In genomic region chr13:44758595-44759221, GRCh38 we compare ENCODE assay signal across 10 cellular contexts.
DNase-seq lines count a peak whose midpoint lies in the region; ATAC-seq and TF ChIP-seq lines count a peak whose summit lies in the region.
"Had no signal": no experiment of that assay in that cellular context is flagged by ENCODE, and none has a peak within 500 bp of the region (broad histone marks: within the 10 kb centered on the region; RNA-seq: fewer than 3 reads in every experiment).

No MANE protein-coding gene starts in this region.

- H3K4me1 Mint-ChIP-seq in activated T-helper 1 cell treated with anti-CD3 and anti-CD28 coated beads, Interleukin-12 subunit alpha, Interleukin-12 subunit beta, Interleukin-2, Interleukin-4 antibody, amounts not matched to agents 30 ng/mL and 10 ng/mL and 1 ng/mL, durations not matched to agents 14 hours and 24 hours and 36 hours (ENCODE audit: low read depth) = peaks cover 31% of the 10 kb centered on the region
- H3K4me1 Mint-ChIP-seq in endothelial cell (ENCODE audit: unreplicated experiment) = peaks cover 6% of the 10 kb centered on the region

- TF ChIP-seq CTCF in A673 (conservative IDR thresholded peaks at IDR 0.05; ENCODE audit: low read depth, low read length) = no peak
- TF ChIP-seq CTCF in coronary artery (IDR thresholded peaks at IDR 0.05) = no peak
- no peak for TF ChIP-seq CTCF in endothelial cell (IDR thresholded peaks at IDR 0.05; ENCODE audit: unreplicated experiment)

- peaks cover 7% of the 10 kb centered on the region for H3K4me1 ChIP-seq in A673 (ENCODE audit: insufficient read depth, low read length, poor library complexity, severe bottlenecking)
- peaks cover 38% of the 10 kb centered on the region for H3K4me1 ChIP-seq in GM23248 (ENCODE audit: insufficient read depth)

- in situ Hi-C loops in GM23248 (cut with MboI) = no loop called here

- CTCF ChIA-PET in A673 (lab: Charles Lee) = no interaction called here

- H3K36me3 ChIP-seq in A673 (ENCODE audit: insufficient read depth, low read length, poor library complexity, severe bottlenecking) (no peaks in the 10 kb centered on the region), GM23248 (ENCODE audit: low read depth) (no peaks in the 10 kb centered on the region)
- H3K36me3 ChIP-seq: thyroid gland had no signal

- peak; percentile 23 for DNase-seq in A673 (ENCODE audit: low spot score)
- peak; percentile 91 for DNase-seq in GM23248
- DNase-seq in activated T-helper 1 cell treated with anti-CD3 and anti-CD28 coated beads, Interleukin-12 subunit alpha, Interleukin-12 subunit beta, Interleukin-2, Interleukin-4 antibody, amounts not matched to agents 30 ng/mL and 10 ng/mL and 1 ng/mL, durations not matched to agents 14 hours and 24 hours and 36 hours (ENCODE audit: low spot score) = no peak
- DNase-seq in left kidney (ENCODE audit: low read depth, low spot score) = peak; percentile 40
- DNase-seq in coronary artery (ENCODE audit: low spot score) = no peak
- DNase-seq in endothelial cell (ENCODE audit: low spot score) = no peak
- no peak for DNase-seq in posterior cingulate gyrus
- DNase-seq: thyroid gland had no signal

- H3K36me3 Mint-ChIP-seq in activated T-helper 1 cell treated with anti-CD3 and anti-CD28 coated beads, Interleukin-12 subunit alpha, Interleukin-12 subunit beta, Interleukin-2, Interleukin-4 antibody, amounts not matched to agents 30 ng/mL and 10 ng/mL and 1 ng/mL, durations not matched to agents 14 hours and 24 hours and 36 hours (ENCODE audit: low read depth) = no peaks in the 10 kb centered on the region
- no peaks in the 10 kb centered on the region for H3K36me3 Mint-ChIP-seq in endothelial cell (ENCODE audit: low read depth, unreplicated experiment)

- H2AFZ ChIP-seq in GM23248 = peak overlapping the region; percentile 68

- H3K27me3 Mint-ChIP-seq in activated T-helper 1 cell treated with anti-CD3 and anti-CD28 coated beads, Interleukin-12 subunit alpha, Interleukin-12 subunit beta, Interleukin-2, Interleukin-4 antibody, amounts not matched to agents 30 ng/mL and 10 ng/mL and 1 ng/mL, durations not matched to agents 14 hours and 24 hours and 36 hours (ENCODE audit: insufficient read depth) = peaks cover 2% of the 10 kb centered on the region
- H3K27me3 Mint-ChIP-seq in endothelial cell (ENCODE audit: unreplicated experiment) = peaks cover 2% of the 10 kb centered on the region

- no peaks in the 10 kb centered on the region for H3K9me3 ChIP-seq in A673 (ENCODE audit: low read depth, low read length, poor library complexity, severe bottlenecking)
- no peaks in the 10 kb centered on the region for H3K9me3 ChIP-seq in GM23248 (ENCODE audit: low read depth)
- H3K9me3 ChIP-seq: thyroid gland had no signal

- no peaks in the 10 kb centered on the region for H3K9me2 ChIP-seq in GM23248 (ENCODE audit: insufficient read depth)

- peaks cover 27% of the 10 kb centered on the region for H3F3A ChIP-seq in GM23248 (ENCODE audit: insufficient read depth)

- ATAC-seq in HG03520 (IDR thresholded peaks at IDR 0.05; ENCODE audit: unreplicated experiment) = no peak

- H4K20me1 ChIP-seq in GM23248 (ENCODE audit: insufficient read depth) = no peaks in the 10 kb centered on the region

- peak overlapping the region; percentile 79 for H3K27ac Mint-ChIP-seq in activated T-helper 1 cell treated with anti-CD3 and anti-CD28 coated beads, Interleukin-12 subunit alpha, Interleukin-12 subunit beta, Interleukin-2, Interleukin-4 antibody, amounts not matched to agents 30 ng/mL and 10 ng/mL and 1 ng/mL, durations not matched to agents 14 hours and 24 hours and 36 hours
- H3K27ac Mint-ChIP-seq in endothelial cell (ENCODE audit: unreplicated experiment) = no peak overlapping the region

- no peaks in the 10 kb centered on the region for H3K9me3 Mint-ChIP-seq in activated T-helper 1 cell treated with anti-CD3 and anti-CD28 coated beads, Interleukin-12 subunit alpha, Interleukin-12 subunit beta, Interleukin-2, Interleukin-4 antibody, amounts not matched to agents 30 ng/mL and 10 ng/mL and 1 ng/mL, durations not matched to agents 14 hours and 24 hours and 36 hours
- H3K9me3 Mint-ChIP-seq in endothelial cell (ENCODE audit: unreplicated experiment) = no peaks in the 10 kb centered on the region

- no peaks in the 10 kb centered on the region for H3K79me2 ChIP-seq in GM23248 (ENCODE audit: insufficient read depth)

- BruUV-seq in A673 (replicated peaks; lab: Mats Ljungman, UMichigan) = no TSS peak

- H3K27me3 ChIP-seq in A673 (replicated peaks; ENCODE audit: insufficient read depth, low read depth, low read length, poor library complexity) (no peaks in the 10 kb centered on the region), GM23248 (replicated peaks; ENCODE audit: insufficient read depth) (no peaks in the 10 kb centered on the region)
- H3K27me3 ChIP-seq: thyroid gland had no signal

- intact Hi-C loops in A673 (cut with micrococcal nuclease; ENCODE audit: unreplicated experiment) (no loop called here), posterior cingulate gyrus (cut with DNase I) (no loop called here)
- intact Hi-C loops in activated T-helper 1 cell treated with anti-CD3 and anti-CD28 coated beads, Interleukin-12 subunit alpha, Interleukin-12 subunit beta, Interleukin-2, Interleukin-4 antibody, amounts not matched to agents 30 ng/mL and 10 ng/mL and 1 ng/mL, durations not matched to agents 14 hours and 24 hours and 36 hours (cut with micrococcal nuclease) = loop anchor here (1.0 kb wide), 3 partner anchors 10 to 109 kb away; no protein-coding TSS in a partner anchor

- no peak overlapping the region for H3K27ac ChIP-seq in A673 (ENCODE audit: low read depth, low read length, poor library complexity, severe bottlenecking)
- H3K27ac ChIP-seq in GM23248 = peak overlapping the region; percentile 75
- H3K27ac ChIP-seq in coronary artery = no peak overlapping the region
- H3K27ac ChIP-seq: SK-N-MC had no signal

- H3K4me3 ChIP-seq in A673 (ENCODE audit: low read depth, low read length, poor library complexity, severe bottlenecking) (no peak overlapping the region), GM23248 (peak overlapping the region; percentile 14), coronary artery (no peak overlapping the region)
- H3K4me3 ChIP-seq: SK-N-MC, thyroid gland had no signal

- H3K4me2 ChIP-seq in GM23248 (ENCODE audit: unreplicated experiment) = peak overlapping the region; percentile 44

- WGBS in GM23248 (ENCODE audit: low coverage in 1 of 2, low lambda C conversion rate in 2 of 2, missing lambda C conversion rate in 2 of 2), 2 experiments = 23 to 24% methylated on average over 8 of the region's 8 CpGs

- peak overlapping the region; percentile 59 for H3K9ac ChIP-seq in GM23248

- H3K4me3 Mint-ChIP-seq in activated T-helper 1 cell treated with anti-CD3 and anti-CD28 coated beads, Interleukin-12 subunit alpha, Interleukin-12 subunit beta, Interleukin-2, Interleukin-4 antibody, amounts not matched to agents 30 ng/mL and 10 ng/mL and 1 ng/mL, durations not matched to agents 14 hours and 24 hours and 36 hours = no peak overlapping the region
- no peak overlapping the region for H3K4me3 Mint-ChIP-seq in endothelial cell (ENCODE audit: unreplicated experiment)

- POLR2A ChIA-PET in A673 (lab: Charles Lee; ENCODE audit: low non-redundant PET) = no interaction called here

Comparison
In these comparisons a context has a peak if more than half of its experiments do, and no peak if none do; other contexts are left out.
1. DNase-seq: peak in A673 (single experiment), GM23248 (single experiment) and left kidney (single experiment); none in activated T-helper 1 cell treated with anti-CD3 and anti-CD28 coated beads, Interleukin-12 subunit alpha, Interleukin-12 subunit beta, Interleukin-2, Interleukin-4 antibody, amounts not matched to agents 30 ng/mL and 10 ng/mL and 1 ng/mL, durations not matched to agents 14 hours and 24 hours and 36 hours (single experiment), coronary artery (single experiment), endothelial cell (single experiment) and posterior cingulate gyrus (0 of 10).